ENCODE assay signal across 1 cellular context in the genomic region with DNA sequence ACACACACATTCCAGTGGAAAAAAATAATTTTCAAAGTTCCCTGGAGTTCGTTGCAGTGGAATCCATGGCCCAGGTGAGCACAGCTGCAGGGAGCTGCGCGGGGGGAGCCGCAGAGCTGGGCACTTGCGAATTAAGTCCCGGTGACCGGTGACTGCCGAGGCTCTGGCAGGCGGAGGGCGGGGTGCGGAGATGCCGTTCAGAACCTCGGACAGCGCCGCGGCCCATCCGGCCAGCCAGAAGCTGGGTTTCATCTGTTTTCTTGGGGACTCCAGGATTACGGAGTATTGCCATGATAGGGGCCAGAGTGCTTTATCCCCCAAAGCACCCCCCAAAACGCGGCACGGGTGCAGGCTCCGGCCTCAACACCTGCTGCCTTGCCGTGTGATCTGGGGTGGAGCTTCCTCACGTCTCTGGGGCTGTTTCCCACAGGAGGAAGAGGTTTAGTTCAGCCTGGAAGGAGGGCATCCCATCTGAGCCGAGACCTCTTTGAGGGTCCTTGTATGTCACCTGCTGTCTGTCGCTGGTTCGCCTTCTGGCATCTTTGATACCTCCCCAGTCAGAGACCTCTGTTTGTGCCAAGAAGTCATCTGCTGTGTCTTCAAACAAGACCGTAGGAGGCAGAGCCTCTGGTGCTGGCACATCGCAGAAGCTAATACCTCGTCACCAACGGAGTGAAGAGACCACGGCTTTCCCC.
TF ChIP-seq lines count a peak whose summit lies in the region.

No MANE protein-coding gene starts in this region.

TF ChIP-seq in HepG2, 621 proteins besides CTCF, POLR2A, EP300 and RAD21 (continued from another document and continues in another):
- TF ChIP-seq GRHL1 (CRISPR knock-in tag; conservative IDR thresholded peaks at IDR 0.05): no peak
- TF ChIP-seq ZSCAN29 (CRISPR knock-in tag; conservative IDR thresholded peaks at IDR 0.05): no peak
- TF ChIP-seq HDAC6 (IDR thresholded peaks at IDR 0.05; ENCODE audit: low read depth, low read length): no peak
- TF ChIP-seq ZNF709 (CRISPR knock-in tag; IDR thresholded peaks at IDR 0.05): peak; percentile 91
- TF ChIP-seq SNRNP70 (IDR thresholded peaks at IDR 0.05; ENCODE audit: low read depth, low read length): no peak
- 0 out of 2 replicates have a peak, but pooled peaks have one; percentile 53 for TF ChIP-seq HOXD1 (CRISPR knock-in tag; IDR thresholded peaks at IDR 0.05)
- TF ChIP-seq AGO1 (IDR thresholded peaks at IDR 0.05; ENCODE audit: low read depth, low read length, poor library complexity, severe bottlenecking): no peak
- peak; percentile 97 for TF ChIP-seq ZNF446 (CRISPR knock-in tag; IDR thresholded peaks at IDR 0.05)
- TF ChIP-seq SKI (IDR thresholded peaks at IDR 0.05; ENCODE audit: partially characterized antibody): no peak
- TF ChIP-seq ZBTB3 (CRISPR knock-in tag; IDR thresholded peaks at IDR 0.05; ENCODE audit: borderline replicate concordance, low read depth): no peak
- 0 out of 2 replicates have a peak, but pooled peaks have one; percentile 48 for TF ChIP-seq ZNF256 (CRISPR knock-in tag; conservative IDR thresholded peaks at IDR 0.05)
- TF ChIP-seq NFATC3 (CRISPR knock-in tag; IDR thresholded peaks at IDR 0.05): no peak
- TF ChIP-seq ZFP37 (CRISPR knock-in tag; IDR thresholded peaks at IDR 0.05; ENCODE audit: borderline replicate concordance): peak; percentile 74; the same call in 1 of the 2 replicates
- no peak for TF ChIP-seq ZNF570 (CRISPR knock-in tag; IDR thresholded peaks at IDR 0.05; ENCODE audit: borderline replicate concordance)
- TF ChIP-seq KLF12 (CRISPR knock-in tag; IDR thresholded peaks at IDR 0.05; ENCODE audit: borderline replicate concordance): peak; percentile 85; the same call in 1 of the 2 replicates
- peak; percentile 80 for TF ChIP-seq ZNF780A (CRISPR knock-in tag; IDR thresholded peaks at IDR 0.05)
- no peak for TF ChIP-seq MYC (CRISPR knock-in tag; IDR thresholded peaks at IDR 0.05; ENCODE audit: borderline replicate concordance)
- TF ChIP-seq, protein P1, sequence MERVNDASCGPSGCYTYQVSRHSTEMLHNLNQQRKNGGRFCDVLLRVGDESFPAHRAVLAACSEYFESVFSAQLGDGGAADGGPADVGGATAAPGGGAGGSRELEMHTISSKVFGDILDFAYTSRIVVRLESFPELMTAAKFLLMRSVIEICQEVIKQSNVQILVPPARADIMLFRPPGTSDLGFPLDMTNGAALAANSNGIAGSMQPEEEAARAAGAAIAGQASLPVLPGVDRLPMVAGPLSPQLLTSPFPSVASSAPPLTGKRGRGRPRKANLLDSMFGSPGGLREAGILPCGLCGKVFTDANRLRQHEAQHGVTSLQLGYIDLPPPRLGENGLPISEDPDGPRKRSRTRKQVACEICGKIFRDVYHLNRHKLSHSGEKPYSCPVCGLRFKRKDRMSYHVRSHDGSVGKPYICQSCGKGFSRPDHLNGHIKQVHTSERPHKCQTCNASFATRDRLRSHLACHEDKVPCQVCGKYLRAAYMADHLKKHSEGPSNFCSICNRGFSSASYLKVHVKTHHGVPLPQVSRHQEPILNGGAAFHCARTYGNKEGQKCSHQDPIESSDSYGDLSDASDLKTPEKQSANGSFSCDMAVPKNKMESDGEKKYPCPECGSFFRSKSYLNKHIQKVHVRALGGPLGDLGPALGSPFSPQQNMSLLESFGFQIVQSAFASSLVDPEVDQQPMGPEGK (CRISPR knock-in tag; IDR thresholded peaks at IDR 0.05): no peak
- TF ChIP-seq ZBTB37 (CRISPR knock-in tag; IDR thresholded peaks at IDR 0.05): no peak
- TF ChIP-seq PCBP1 (IDR thresholded peaks at IDR 0.05; ENCODE audit: borderline replicate concordance, low read depth, low read length): no peak
- TF ChIP-seq PCBP2 (optimal IDR thresholded peaks at IDR 0.05; ENCODE audit: low read depth, low read length, poor library complexity, severe bottlenecking): no peak
- peak; percentile 93 for TF ChIP-seq STAT5B (CRISPR knock-in tag; IDR thresholded peaks at IDR 0.05)
- no peak for TF ChIP-seq RBM22 (optimal IDR thresholded peaks at IDR 0.05; ENCODE audit: low read length)
- no peak for TF ChIP-seq ZNF234 (CRISPR knock-in tag; conservative IDR thresholded peaks at IDR 0.05)
- TF ChIP-seq, protein P2, sequence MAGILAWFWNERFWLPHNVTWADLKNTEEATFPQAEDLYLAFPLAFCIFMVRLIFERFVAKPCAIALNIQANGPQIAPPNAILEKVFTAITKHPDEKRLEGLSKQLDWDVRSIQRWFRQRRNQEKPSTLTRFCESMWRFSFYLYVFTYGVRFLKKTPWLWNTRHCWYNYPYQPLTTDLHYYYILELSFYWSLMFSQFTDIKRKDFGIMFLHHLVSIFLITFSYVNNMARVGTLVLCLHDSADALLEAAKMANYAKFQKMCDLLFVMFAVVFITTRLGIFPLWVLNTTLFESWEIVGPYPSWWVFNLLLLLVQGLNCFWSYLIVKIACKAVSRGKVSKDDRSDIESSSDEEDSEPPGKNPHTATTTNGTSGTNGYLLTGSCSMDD (CRISPR knock-in tag; IDR thresholded peaks at IDR 0.05): no peak
- TF ChIP-seq RARG (CRISPR knock-in tag; IDR thresholded peaks at IDR 0.05; ENCODE audit: low read depth): no peak
- 0 out of 2 replicates have a peak, but pooled peaks have one; percentile 50 for TF ChIP-seq THAP8 (CRISPR knock-in tag; IDR thresholded peaks at IDR 0.05; ENCODE audit: borderline replicate concordance)
- TF ChIP-seq NR2F2 (IDR thresholded peaks at IDR 0.05; ENCODE audit: borderline replicate concordance, low read depth): no peak
- TF ChIP-seq MIER2 (CRISPR knock-in tag; IDR thresholded peaks at IDR 0.05): peak; percentile 97
- no peak for TF ChIP-seq U2AF1 (optimal IDR thresholded peaks at IDR 0.05; ENCODE audit: low read depth, low read length)
- TF ChIP-seq NFKBIZ (CRISPR knock-in tag; IDR thresholded peaks at IDR 0.05): no peak
- TF ChIP-seq TBX3 (IDR thresholded peaks at IDR 0.05; ENCODE audit: borderline replicate concordance): no peak
- peak; percentile 92 for TF ChIP-seq SALL1 (CRISPR knock-in tag; IDR thresholded peaks at IDR 0.05)
- no peak for TF ChIP-seq SIN3B (IDR thresholded peaks at IDR 0.05; ENCODE audit: low read length)
- peak; percentile 69; the same call in 1 of the 2 replicates for TF ChIP-seq ZNF800 (CRISPR knock-in tag; IDR thresholded peaks at IDR 0.05)
- TF ChIP-seq MED8 (CRISPR knock-in tag; IDR thresholded peaks at IDR 0.05; ENCODE audit: insufficient replicate concordance): no peak
- no peak for TF ChIP-seq ZNF350 (CRISPR knock-in tag; IDR thresholded peaks at IDR 0.05; ENCODE audit: borderline replicate concordance, low read depth)
- peak; percentile 52; the same call in 1 of the 2 replicates for TF ChIP-seq RARA (CRISPR knock-in tag; IDR thresholded peaks at IDR 0.05)
- TF ChIP-seq NR2F1 (CRISPR knock-in tag; IDR thresholded peaks at IDR 0.05): no peak; a peak in 1 of 4 replicates
- peak; percentile 66 for TF ChIP-seq ATF3 (CRISPR knock-in tag; IDR thresholded peaks at IDR 0.05)
- TF ChIP-seq PPARG (CRISPR knock-in tag; conservative IDR thresholded peaks at IDR 0.05): peak; percentile 67; the same call in 1 of the 2 replicates
- TF ChIP-seq, protein P3, sequence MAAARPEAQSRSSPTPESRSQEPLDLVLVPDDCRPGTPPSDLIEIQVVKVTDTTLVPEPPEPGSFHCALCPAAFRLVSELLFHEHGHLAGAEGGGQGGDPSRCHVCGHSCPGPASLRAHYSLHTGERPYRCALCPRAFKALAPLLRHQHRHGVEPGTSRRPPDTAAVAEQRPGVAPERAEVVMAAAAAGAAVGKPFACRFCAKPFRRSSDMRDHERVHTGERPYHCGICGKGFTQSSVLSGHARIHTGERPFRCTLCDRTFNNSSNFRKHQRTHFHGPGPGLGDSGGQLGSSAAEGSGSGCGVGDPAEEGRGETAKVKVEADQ (CRISPR knock-in tag; IDR thresholded peaks at IDR 0.05; ENCODE audit: borderline replicate concordance): no peak
- no peak for TF ChIP-seq GATAD2A (CRISPR knock-in tag; IDR thresholded peaks at IDR 0.05)
- no peak for TF ChIP-seq ZNF577 (CRISPR knock-in tag; IDR thresholded peaks at IDR 0.05; ENCODE audit: borderline replicate concordance, low read depth)
- TF ChIP-seq HOXA9 (CRISPR knock-in tag; IDR thresholded peaks at IDR 0.05; ENCODE audit: borderline replicate concordance): peak; percentile 78; the same call in 1 of the 2 replicates
- no peak for TF ChIP-seq HNF4G (IDR thresholded peaks at IDR 0.05; ENCODE audit: borderline replicate concordance, low read depth, low read length)
- TF ChIP-seq HNF4G (CRISPR knock-in tag; IDR thresholded peaks at IDR 0.05; ENCODE audit: borderline replicate concordance, low read depth): no peak
- no peak for TF ChIP-seq RFXAP (CRISPR knock-in tag; IDR thresholded peaks at IDR 0.05; ENCODE audit: borderline replicate concordance)
- no peak for TF ChIP-seq E2F2 (CRISPR knock-in tag; IDR thresholded peaks at IDR 0.05; ENCODE audit: borderline replicate concordance)
- TF ChIP-seq ZNF850 (CRISPR knock-in tag; conservative IDR thresholded peaks at IDR 0.05): no peak
- no peak for TF ChIP-seq ZNF354B (CRISPR knock-in tag; IDR thresholded peaks at IDR 0.05)
- TF ChIP-seq PTBP1 (IDR thresholded peaks at IDR 0.05; ENCODE audit: low read depth, low read length, poor library complexity, severe bottlenecking): no peak
- TF ChIP-seq ZNF7 (CRISPR knock-in tag; IDR thresholded peaks at IDR 0.05): peak; percentile 50; the same call in 1 of the 2 replicates
- no peak for TF ChIP-seq RFX1 (IDR thresholded peaks at IDR 0.05)
- peak; percentile 95 for TF ChIP-seq ZNF792 (CRISPR knock-in tag; IDR thresholded peaks at IDR 0.05)
- no peak for TF ChIP-seq MATR3 (CRISPR knock-in tag; IDR thresholded peaks at IDR 0.05)
- TF ChIP-seq JUNB (CRISPR knock-in tag; IDR thresholded peaks at IDR 0.05; ENCODE audit: borderline replicate concordance): no peak
- no peak for TF ChIP-seq TCF12 (IDR thresholded peaks at IDR 0.05)
- TF ChIP-seq TCF12 (CRISPR knock-in tag; IDR thresholded peaks at IDR 0.05): no peak
- peak; percentile 34; the same call in 1 of the 2 replicates for TF ChIP-seq KAT8 (CRISPR knock-in tag; IDR thresholded peaks at IDR 0.05)
- no peak for TF ChIP-seq FOXP1 (IDR thresholded peaks at IDR 0.05)
- no peak for TF ChIP-seq FOXP1 (CRISPR knock-in tag; IDR thresholded peaks at IDR 0.05)
